8 cellular contexts compared by ENCODE assay signal in genomic region chr17:29149431-29150064, GRCh38. TPM values are rescaled to one million over a fixed set of nuclear protein-coding genes. Genes with fewer than 3 reads are reported as not detected.
DNase-seq lines count a peak whose midpoint lies in the region; ATAC-seq and TF ChIP-seq lines count a peak whose summit lies in the region.

No MANE protein-coding gene starts in this region.

- 31 to 59% (median 39%) methylated on average over 8 of the region's 8 CpGs for WGBS in spleen, 5 donors

- TF ChIP-seq POLR2A in spleen (IDR thresholded peaks at IDR 0.05): no peak

- no peaks in the 10 kb centered on the region for H3K9me3 ChIP-seq in BE2C
- no peaks in the 10 kb centered on the region for H3K9me3 ChIP-seq in spleen

- H3K4me3 ChIP-seq in BE2C (ENCODE audit: low read depth, low read length) (peak overlapping the region; percentile 51), spleen (peak overlapping the region in 7 of 8 donors; percentile 14 to 70 (median 43))

- no peaks in the 10 kb centered on the region for H3K27me3 ChIP-seq in BE2C
- peaks cover 0 to 3% (median 0%) of the 10 kb centered on the region in 7 donors for H3K27me3 ChIP-seq in spleen (replicated peaks in 1 of 7)

- intact Hi-C loops in spleen (cut with DNase I; ENCODE audit: low total_unique reads): loop anchor here (5.0 to 10.0 kb wide), 2 partner anchors 68 to 145 kb away; partner anchors contain the start of gene NUFIP2

- TF ChIP-seq CTCF in BE2C (IDR thresholded peaks at IDR 0.05; ENCODE audit: low read depth, low read length) (no peak), GM20000 (IDR thresholded peaks at IDR 0.05; ENCODE audit: extremely low read depth, missing control alignments) (no peak), VCaP (conservative IDR thresholded peaks at IDR 0.05) (no peak), spleen (IDR thresholded peaks at IDR 0.05 in 8 of 11, conservative IDR thresholded peaks at IDR 0.05 in 3 of 11) (no peak)

- H3K36me3 ChIP-seq in BE2C: no peaks in the 10 kb centered on the region
- no peaks in the 10 kb centered on the region for H3K36me3 ChIP-seq in spleen

- peak overlapping the region; percentile 83 for H3K27ac ChIP-seq in VCaP
- peak overlapping the region; percentile 58 to 88 (median 82) for H3K27ac ChIP-seq in spleen

- no peak for ATAC-seq in HG02642 (IDR thresholded peaks at IDR 0.05; ENCODE audit: poor library complexity, unreplicated experiment)

- H3K4me1 ChIP-seq in BE2C: peaks cover 14% of the 10 kb centered on the region
- peaks cover 30 to 77% (median 51%) of the 10 kb centered on the region in 6 donors for H3K4me1 ChIP-seq in spleen

- DNase-seq in BE2C: no peak
- DNase-seq in GM20000 (ENCODE audit: low spot score): peak; percentile 75
- peak; percentile 46 for DNase-seq in germinal center (ENCODE audit: low spot score)
- no peak for DNase-seq in spleen
- no peak for DNase-seq in NCI-H2081 treated with DMSO at 0.1 percent for 48 hours (lab: John Stamatoyannopoulos, UW)
- no peak for DNase-seq in NCI-H2081 (lab: John Stamatoyannopoulos, UW)

RNA-seq across cellular contexts. Expression of gene MYO18A, which starts 30.6 kb away (rescaled TPM):
- polyA plus RNA-seq in BE2C (2012; ENCODE audit: insufficient read depth, insufficient read length, low read depth): 30.5 TPM
- 100 to 1,000 TPM in 2 of 7 donors, 10 to 100 TPM in 5; 57.6 to 114 (median 85.5) TPM for total RNA-seq in spleen
- polyA plus RNA-seq in spleen: 10 to 100 TPM; 24.2 to 55.0 (median 44.5) TPM

Comparison
In these comparisons a context has a peak if more than half of its experiments do, and no peak if none do; other contexts are left out.
1. DNase-seq: peak in GM20000 (single experiment) and germinal center (single experiment); none in BE2C (single experiment), spleen (single experiment), NCI-H2081 treated with DMSO at 0.1 percent for 48 hours (single experiment) and NCI-H2081 (0 of 2).